In the genomic region with DNA sequence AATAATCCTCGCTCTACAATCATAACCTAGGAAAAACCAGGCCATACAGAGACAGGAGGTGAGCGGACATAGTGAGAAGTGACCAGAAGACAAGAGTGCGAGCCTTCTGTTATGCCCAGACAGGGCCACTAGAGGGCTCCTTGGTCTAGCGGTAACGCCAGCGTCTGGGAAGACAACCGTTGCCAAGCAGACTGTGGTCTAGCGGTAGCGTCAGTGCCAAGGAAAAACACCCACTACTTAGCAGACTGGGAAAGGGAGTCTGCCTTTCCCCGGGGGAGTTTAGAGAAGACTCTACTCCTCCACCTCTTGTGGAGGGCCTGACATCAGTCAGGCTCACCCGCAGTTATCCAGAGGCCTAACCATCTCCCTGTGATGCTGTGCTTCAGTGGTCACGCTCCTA, we compare ENCODE assay signal across 8 cellular contexts. TPM values are rescaled to one million over a fixed set of nuclear protein-coding genes. Genes with fewer than 3 reads are reported as not detected.
DNase-seq lines count a peak whose midpoint lies in the region; ATAC-seq and TF ChIP-seq lines count a peak whose summit lies in the region.
"Not testable (repeated sequence)": the region's sequence is repeated elsewhere in the genome, so short reads cannot be mapped to it uniquely, and the experiment has no call there.

No MANE protein-coding gene starts in this region.

- H3K27ac ChIP-seq in AG04450 (ENCODE audit: low read depth, low read length) = not testable (repeated sequence)

- CTCF ChIA-PET in AG04450 (lab: Charles Lee) = not testable (repeated sequence)

- POLR2A ChIA-PET in AG04450 (lab: Yijun Ruan, JAX) = not testable (repeated sequence)
- POLR2A ChIA-PET in activated naive CD8-positive, alpha-beta T cell treated with anti-CD3 and anti-CD28 coated beads, Interleukin-2, amount 10 ng/mL, durations not matched to agents 7 days and 5 days (lab: Charles Lee) = interaction anchor here (0.6 kb wide), 1 partner anchor 183 kb away, joined by 3 read pairs; no protein-coding TSS in a partner anchor

- not testable (repeated sequence) for H3K36me3 Mint-ChIP-seq in activated naive CD8-positive, alpha-beta T cell treated with anti-CD3 and anti-CD28 coated beads, Interleukin-2, amount 10 ng/mL, durations not matched to agents 7 days and 5 days

- DNase-seq in AG04450 (ENCODE audit: low read depth, low spot score) (peak; percentile 4), NCI-H460 (ENCODE audit: extremely low read depth, low read depth) (peak; percentile 17), fibroblast of the aortic adventitia (ENCODE audit: low read depth) (peak; percentile 72), middle frontal gyrus (ENCODE audit: extremely low spot score, low spot score) (peak; percentile 4)
- not testable (repeated sequence) for DNase-seq in GM13977 (ENCODE audit: low spot score)
- peak; percentile 50 for DNase-seq in activated naive CD8-positive, alpha-beta T cell treated with anti-CD3 and anti-CD28 coated beads, Interleukin-2, amount 10 ng/mL, durations not matched to agents 7 days and 5 days
- DNase-seq in stimulated activated CD4-positive, alpha-beta T cell treated with anti-CD3 and anti-CD28 coated beads, Interleukin-4, amount 100 ng/mL, for 1 hour = peak; percentile 33

- H3K9me3 ChIP-seq in AG04450 (ENCODE audit: control insufficient read depth, insufficient read depth, low read length) = peaks cover 11% of the 10 kb centered on the region; the same call in 1 of the 2 replicates

- not testable (repeated sequence) for H3K27ac Mint-ChIP-seq in activated naive CD8-positive, alpha-beta T cell treated with anti-CD3 and anti-CD28 coated beads, Interleukin-2, amount 10 ng/mL, durations not matched to agents 7 days and 5 days

- in situ Hi-C loops in GM13977 (cut with MboI; ENCODE audit: low pct_unique_long_range_greater_than_20kb, low sequenced_read_pairs, unreplicated experiment) = not testable (repeated sequence)

- H3K4me3 ChIP-seq in AG04450 (ENCODE audit: low read depth, low read length); WI38 (ENCODE audit: low read depth, low read length); fibroblast of the aortic adventitia (ENCODE audit: low read depth, low read length): not testable (repeated sequence)

- not testable (repeated sequence) for ATAC-seq in activated naive CD8-positive, alpha-beta T cell treated with anti-CD3 and anti-CD28 coated beads, Interleukin-2, amount 10 ng/mL, durations not matched to agents 7 days and 5 days (ENCODE audit: low read depth)

- peak; percentile 40 for TF ChIP-seq CTCF in AG04450 (IDR thresholded peaks at IDR 0.05; ENCODE audit: low read depth, low read length)
- TF ChIP-seq CTCF in GM13977 (IDR thresholded peaks at IDR 0.05; ENCODE audit: extremely low read depth, insufficient read depth, missing control alignments) = peak; percentile 41
- TF ChIP-seq CTCF in WI38 (IDR thresholded peaks at IDR 0.05; ENCODE audit: low read depth, low read length) = peak; percentile 38; the same call in 1 of the 2 replicates
- TF ChIP-seq CTCF in fibroblast of the aortic adventitia (IDR thresholded peaks at IDR 0.05; ENCODE audit: insufficient read depth, low read length) = peak; percentile 48

- H3K4me1 Mint-ChIP-seq in activated naive CD8-positive, alpha-beta T cell treated with anti-CD3 and anti-CD28 coated beads, Interleukin-2, amount 10 ng/mL, durations not matched to agents 7 days and 5 days = not testable (repeated sequence)

- H3K27me3 Mint-ChIP-seq in activated naive CD8-positive, alpha-beta T cell treated with anti-CD3 and anti-CD28 coated beads, Interleukin-2, amount 10 ng/mL, durations not matched to agents 7 days and 5 days = peaks cover 32% of the 10 kb centered on the region

- not testable (repeated sequence) for H3K27me3 ChIP-seq in AG04450 (ENCODE audit: control insufficient read depth, insufficient read depth, low read length)

- not testable (repeated sequence) for H3K9me3 Mint-ChIP-seq in activated naive CD8-positive, alpha-beta T cell treated with anti-CD3 and anti-CD28 coated beads, Interleukin-2, amount 10 ng/mL, durations not matched to agents 7 days and 5 days

- H3K4me3 Mint-ChIP-seq in activated naive CD8-positive, alpha-beta T cell treated with anti-CD3 and anti-CD28 coated beads, Interleukin-2, amount 10 ng/mL, durations not matched to agents 7 days and 5 days = not testable (repeated sequence)

RNA-seq across cellular contexts. Expression of a gene that starts 58.6 kb away (rescaled TPM):
- polyA plus RNA-seq in AG04450 (2011; rRNA removed) = 1.5 and 1.6 TPM in 2 replicates
- polyA minus RNA-seq in AG04450 (2011; rRNA and poly(A)+ RNA removed) = 1.3 and 2.7 TPM in 2 replicates
- total RNA-seq in NCI-H460 (2014; rRNA removed; shearing (Covaris generic)) = 0.30 and 0.43 TPM in 2 replicates
- 0.42 and 0.93 TPM in 2 replicates for polyA plus RNA-seq in NCI-H460 (2014; cell fraction: nucleus; rRNA removed)
- 1 to 10 TPM; 3.7 to 5.1 TPM for total RNA-seq in activated naive CD8-positive, alpha-beta T cell treated with anti-CD3 and anti-CD28 coated beads, Interleukin-2, amount 10 ng/mL, durations not matched to agents 7 days and 5 days
- total RNA-seq in fibroblast of the aortic adventitia (ENCODE audit: low replicate concordance) = 0.09 TPM in 1 of 2 replicates, not detected in the other
